9 cellular contexts compared by ENCODE assay signal in genomic region chr22:23071163-23072034, GRCh38. TPM values are rescaled to one million over a fixed set of nuclear protein-coding genes. Genes with fewer than 3 reads are reported as not detected.
DNase-seq lines count a peak whose midpoint lies in the region; ATAC-seq and TF ChIP-seq lines count a peak whose summit lies in the region.
"Had no signal": no experiment of that assay in that cellular context is flagged by ENCODE, and none has a peak within 500 bp of the region (broad histone marks: within the 10 kb centered on the region; RNA-seq: fewer than 3 reads in every experiment).

No MANE protein-coding gene starts in this region.

- no peak overlapping the region for H2AFZ ChIP-seq in Loucy (ENCODE audit: low read length)

- H3K79me2 ChIP-seq in Loucy (ENCODE audit: insufficient read depth, low read length) = no peaks in the 10 kb centered on the region

- no peak for DNase-seq in osteocyte (ENCODE audit: extremely low spot score, unreplicated experiment)
- no peak for DNase-seq in SKM-1 treated with dmso at 0.1 percent for 144 hours (lab: John Stamatoyannopoulos, UW; ENCODE audit: unreplicated experiment)
- DNase-seq in NK-92 (lab: John Stamatoyannopoulos, UW; ENCODE audit: unreplicated experiment) = no peak
- DNase-seq in RKO (ENCODE audit: low spot score) = no peak

- no peaks in the 10 kb centered on the region for H3K9me2 ChIP-seq in Loucy (replicated peaks; ENCODE audit: low read depth, low read length)

- peaks cover 0 to 25% (median 21%) of the 10 kb centered on the region in 11 experiments; a peak in 14 of 22 replicates for H3K27me3 ChIP-seq in BLaER1 treated with 17β-estradiol and CSF1 and Interleukin-3, amounts not matched to agents 10 nM and 100 nM
- H3K27me3 ChIP-seq in Loucy (ENCODE audit: insufficient read depth, low read length, poor library complexity, severe bottlenecking) (no peaks in the 10 kb centered on the region), endocrine pancreas (ENCODE audit: control insufficient read depth, insufficient read depth, low read length) (no peaks in the 10 kb centered on the region)

- H3K9me3 Mint-ChIP-seq in osteocyte (ENCODE audit: unreplicated experiment) = no peaks in the 10 kb centered on the region

- H3K27me3 Mint-ChIP-seq in osteocyte (ENCODE audit: unreplicated experiment) = no peaks in the 10 kb centered on the region

- H3F3A ChIP-seq in Loucy (ENCODE audit: low read depth) = no peaks in the 10 kb centered on the region

- H3K4me2 ChIP-seq in BLaER1 treated with 17β-estradiol and CSF1 and Interleukin-3, amounts not matched to agents 10 nM and 100 nM = peak overlapping the region; percentile 94 to 100 (median 97)
- H3K4me2 ChIP-seq in Loucy (ENCODE audit: low read depth, low read length, poor library complexity, severe bottlenecking) = peak overlapping the region; percentile 74

- H3K27ac ChIP-seq in BLaER1 treated with 17β-estradiol and CSF1 and Interleukin-3, amounts not matched to agents 10 nM and 100 nM = no peak overlapping the region
- H3K27ac ChIP-seq: left lung had no signal

- peak overlapping the region; percentile 55 to 81 (median 66); a peak in 20 of 22 replicates for H3K9ac ChIP-seq in BLaER1 treated with 17β-estradiol and CSF1 and Interleukin-3, amounts not matched to agents 10 nM and 100 nM
- H3K9ac ChIP-seq in Loucy (ENCODE audit: low read depth, low read length, poor library complexity, severe bottlenecking) (no peak overlapping the region), endocrine pancreas (ENCODE audit: control insufficient read depth, insufficient read depth, low read length) (peak overlapping the region; percentile 69)

- no peaks in the 10 kb centered on the region for H3K9me3 ChIP-seq in BLaER1 treated with 17β-estradiol and CSF1 and Interleukin-3, amounts not matched to agents 10 nM and 100 nM (replicated peaks in 1 of 11)
- H3K9me3 ChIP-seq in Loucy (ENCODE audit: insufficient read depth, low read depth, low read length) (no peaks in the 10 kb centered on the region), endocrine pancreas (ENCODE audit: control insufficient read depth, low read length) (no peaks in the 10 kb centered on the region)
- H3K9me3 ChIP-seq: left lung had no signal

- H3K36me3 ChIP-seq in BLaER1 treated with 17β-estradiol and CSF1 and Interleukin-3, amounts not matched to agents 10 nM and 100 nM = peaks cover 0 to 1% (median 0%) of the 10 kb centered on the region in 11 experiments; a peak in 1 of 22 replicates
- H3K36me3 ChIP-seq in Loucy (ENCODE audit: insufficient read depth, low read length) = no peaks in the 10 kb centered on the region
- no peaks in the 10 kb centered on the region for H3K36me3 ChIP-seq in endocrine pancreas (ENCODE audit: control insufficient read depth, insufficient read depth, low read length)
- H3K36me3 ChIP-seq: left lung had no signal

- no peak overlapping the region for H3K27ac Mint-ChIP-seq in osteocyte (ENCODE audit: unreplicated experiment)

- H3K4me1 Mint-ChIP-seq in osteocyte (ENCODE audit: unreplicated experiment) = peaks cover 15% of the 10 kb centered on the region

- TF ChIP-seq CTCF in Loucy (conservative IDR thresholded peaks at IDR 0.05; ENCODE audit: low read length) (no peak), osteocyte (IDR thresholded peaks at IDR 0.05) (no peak)

- H3K4me3 ChIP-seq in BLaER1 treated with 17β-estradiol and CSF1 and Interleukin-3, amounts not matched to agents 10 nM and 100 nM = peak overlapping the region; percentile 54 to 77 (median 68)
- peak overlapping the region; percentile 72 for H3K4me3 ChIP-seq in Loucy (ENCODE audit: low read length, poor library complexity, severe bottlenecking)
- H3K4me3 ChIP-seq in endocrine pancreas (ENCODE audit: control insufficient read depth, insufficient read depth, low read length) = no peak overlapping the region

- no peaks in the 10 kb centered on the region for H3K36me3 Mint-ChIP-seq in osteocyte (ENCODE audit: unreplicated experiment)

- peak overlapping the region; percentile 64 for H3K4me3 Mint-ChIP-seq in osteocyte (ENCODE audit: unreplicated experiment)

- no peak for ATAC-seq in GM21723 (IDR thresholded peaks at IDR 0.05; ENCODE audit: unreplicated experiment)
- ATAC-seq: left lung had no signal

- peaks cover 39 to 93% (median 89%) of the 10 kb centered on the region in 10 experiments for H3K4me1 ChIP-seq in BLaER1 treated with 17β-estradiol and CSF1 and Interleukin-3, amounts not matched to agents 10 nM and 100 nM
- peaks cover 12% of the 10 kb centered on the region for H3K4me1 ChIP-seq in Loucy (ENCODE audit: insufficient read depth, low read length, poor library complexity, severe bottlenecking)
- no peaks in the 10 kb centered on the region for H3K4me1 ChIP-seq in endocrine pancreas (ENCODE audit: control insufficient read depth, insufficient read depth, low read length)

- peaks cover 0 to 55% (median 12%) of the 10 kb centered on the region in 11 experiments; a peak in 15 of 22 replicates for H4K20me1 ChIP-seq in BLaER1 treated with 17β-estradiol and CSF1 and Interleukin-3, amounts not matched to agents 10 nM and 100 nM
- no peaks in the 10 kb centered on the region for H4K20me1 ChIP-seq in Loucy (ENCODE audit: insufficient read depth, low read length, poor library complexity, severe bottlenecking)

RNA-seq across cellular contexts. Expression of gene GNAZ, which starts 1.1 kb away (rescaled TPM):
- total RNA-seq in osteocyte = 2.9 and 3.7 TPM in 2 replicates
